27 cellular contexts compared by ENCODE assay signal in genomic region chr10:69614130-69614529, GRCh38. TPM values are rescaled to one million over a fixed set of nuclear protein-coding genes. Genes with fewer than 3 reads are reported as not detected.
"Had no signal": no experiment of that assay in that cellular context is flagged by ENCODE, and none has a peak within 500 bp of the region (broad histone marks: within the 10 kb centered on the region; RNA-seq: fewer than 3 reads in every experiment).

No MANE protein-coding gene starts in this region.

- H3K4me1 ChIP-seq: heart right ventricle, spleen, stomach, transverse colon had no signal

- H3K27ac Mint-ChIP-seq: naive thymus-derived CD8-positive, alpha-beta T cell had no signal

- H3K27me3 ChIP-seq: transverse colon had no signal

- H3K27ac ChIP-seq: heart right ventricle, spleen, stomach, thoracic aorta, transverse colon had no signal

- H3K4me3 Mint-ChIP-seq: naive thymus-derived CD8-positive, alpha-beta T cell; neural crest cell had no signal

- FAIRE-seq: endometrium, frontal cortex, islet of Langerhans had no signal

- ATAC-seq: esophagus mucosa; heart right ventricle; naive thymus-derived CD8-positive, alpha-beta T cell; sciatic nerve had no signal

- H3K36me3 ChIP-seq: heart right ventricle, spleen, stomach, thoracic aorta, transverse colon had no signal

- H3K4me1 Mint-ChIP-seq: neural crest cell had no signal

- DNase-seq: effector memory CD4-positive, alpha-beta T cell; heart right ventricle; hypothalamus; kidney glomerular epithelial cell; naive thymus-derived CD8-positive, alpha-beta T cell; posterior cingulate gyrus; spleen; stimulated activated CD4-positive, alpha-beta T cell treated with anti-CD3 and anti-CD28 coated beads, Interleukin-2, amount 100 ng/mL, for 24 hours; stimulated activated naive CD4-positive, alpha-beta T cell; stomach; substantia nigra; transverse colon had no signal

- H3K4me3 ChIP-seq: heart right ventricle, spleen, stomach, thoracic aorta, transverse colon had no signal

RNA-seq across cellular contexts. Expression of gene FAM241B, which starts 15.9 kb away (rescaled TPM):
- total RNA-seq: mononuclear cell, skeletal muscle tissue had no signal

RNA-seq across cellular contexts. Expression of gene NEUROG3, which starts 40.9 kb away (rescaled TPM):
- total RNA-seq: esophagus mucosa; fibroblast of lung; frontal cortex; liver; lung microvascular endothelial cell; mononuclear cell; naive thymus-derived CD8-positive, alpha-beta T cell; osteocyte; pulmonary artery endothelial cell; sciatic nerve; skeletal muscle tissue; spleen; stomach; ureter had no signal
- polyA plus RNA-seq: fibroblast of lung, heart right ventricle, liver, stomach had no signal
